Comparison of ENCODE assay signal across 7 cellular contexts in genomic region chr1:150624134-150624533, GRCh38. TPM values are rescaled to one million over a fixed set of nuclear protein-coding genes. Genes with fewer than 3 reads are reported as not detected.
DNase-seq lines count a peak whose midpoint lies in the region; ATAC-seq, FAIRE-seq and TF ChIP-seq lines count a peak whose summit lies in the region.
"Not testable (repeated sequence)": the region's sequence is repeated elsewhere in the genome, so short reads cannot be mapped to it uniquely, and the experiment has no call there.

No MANE protein-coding gene starts in this region.

- not testable (repeated sequence) for H3K4me3 Mint-ChIP-seq in H9, T-helper 17 cell
- H3K4me3 Mint-ChIP-seq in activated T-cell treated with anti-CD3 and anti-CD28 coated beads, Interleukin-2, amount 50 U/mL, for 72 hours = peak overlapping the region in 1 of 2 donors; percentile 71
- peak overlapping the region; percentile 6 for H3K4me3 Mint-ChIP-seq in stimulated activated effector memory CD8-positive, alpha-beta T cell treated with anti-CD3 and anti-CD28 coated beads, Interleukin-12 subunit alpha, Interleukin-12 subunit beta, amount 100 ng/mL, for 72 hours

- not testable (repeated sequence) for H3K27me3 Mint-ChIP-seq in H9 (ENCODE audit: low read depth); T-helper 17 cell; activated T-cell treated with anti-CD3 and anti-CD28 coated beads, Interleukin-2, amount 50 U/mL, for 72 hours (ENCODE audit: low read depth)

- not testable (repeated sequence) for H3K23ac ChIP-seq in H9 (ENCODE audit: insufficient read length, low read depth, low read length); mesenchymal stem cell (ENCODE audit: low read length in 2 of 2)

- not testable (repeated sequence) for H3K27ac ChIP-seq in H9 (ENCODE audit: insufficient read length, low read depth, low read length); K562 (ENCODE audit: extremely low read depth, low read depth, low read length); mesenchymal stem cell (ENCODE audit: low read length, poor library complexity, severe bottlenecking)

- not testable (repeated sequence) for H4K91ac ChIP-seq in H9 (ENCODE audit: insufficient read length, low read depth, low read length); mesenchymal stem cell (ENCODE audit: low read length)

- CTCF ChIA-PET in K562 (lab: Yijun Ruan, JAX; ENCODE audit: low intra/inter-chr PET ratio) = not testable (repeated sequence)

- POLR2A ChIA-PET in K562 (lab: Yijun Ruan, JAX) = interaction anchor here (0.6 to 1.4 kb wide), 6 partner anchors 44 to 358 kb away, joined by 3 to 7 read pairs (median 3); partner anchors contain the start of genes ANXA9, GOLPH3L and MCL1

- H3K9ac ChIP-seq in H9 (ENCODE audit: extremely low read depth, insufficient read length, low read length); K562 (ENCODE audit: insufficient read depth in 1 of 2, low read depth in 2 of 2, low read length in 2 of 2): not testable (repeated sequence)
- peak overlapping the region; percentile 27 for H3K9ac ChIP-seq in mesenchymal stem cell (ENCODE audit: low read length)

- H3K4me1 ChIP-seq in H9 (ENCODE audit: insufficient read depth, low read length); mesenchymal stem cell (ENCODE audit: control insufficient read depth, insufficient read depth, low read depth, low read length): not testable (repeated sequence)
- peaks cover 28 to 50% of the 10 kb centered on the region in 2 experiments for H3K4me1 ChIP-seq in K562 (replicated peaks in 1 of 2; ENCODE audit: control insufficient read depth in 2 of 2, insufficient read depth in 2 of 2, low read length in 2 of 2)

- peak overlapping the region in 2 of 3 experiments; percentile 21 to 53; a peak in 4 of 7 replicates for H3K27ac Mint-ChIP-seq in H9
- peak overlapping the region; percentile 78 for H3K27ac Mint-ChIP-seq in T-helper 17 cell
- H3K27ac Mint-ChIP-seq in activated T-cell treated with anti-CD3 and anti-CD28 coated beads, Interleukin-2, amount 50 U/mL, for 72 hours = peak overlapping the region; percentile 92
- H3K27ac Mint-ChIP-seq in stimulated activated effector memory CD8-positive, alpha-beta T cell treated with anti-CD3 and anti-CD28 coated beads, Interleukin-12 subunit alpha, Interleukin-12 subunit beta, amount 100 ng/mL, for 72 hours = peak overlapping the region; percentile 91

- not testable (repeated sequence) for H4K20me1 ChIP-seq in H9 (ENCODE audit: control insufficient read depth, insufficient read depth, insufficient read length); K562 (replicated peaks; ENCODE audit: control insufficient read depth, insufficient read depth, low read length)

- H3K79me2 ChIP-seq in H9 (ENCODE audit: insufficient read depth, low read length) (peaks cover 10% of the 10 kb centered on the region; the same call in 1 of the 2 replicates), K562 (ENCODE audit: control insufficient read depth, insufficient read depth, low read length) (peaks cover 50% of the 10 kb centered on the region)

- H3K79me1 ChIP-seq in H9 (ENCODE audit: insufficient read depth, low read depth, low read length, poor library complexity, severe bottlenecking) = not testable (repeated sequence)
- H3K79me1 ChIP-seq in mesenchymal stem cell (replicated peaks; ENCODE audit: low read length, poor library complexity, severe bottlenecking) = peaks cover 20% of the 10 kb centered on the region

- H3K9me3 ChIP-seq in H9 (ENCODE audit: control insufficient read depth, low read depth, low read length); T-helper 17 cell (ENCODE audit: control insufficient read depth, low read length, poor library complexity, severe bottlenecking); K562 (replicated peaks; ENCODE audit: control insufficient read depth, insufficient read depth, low read depth, low read length); mesenchymal stem cell (ENCODE audit: control insufficient read depth, low read length): not testable (repeated sequence)

- H3K4me1 Mint-ChIP-seq in H9 (peaks cover 12 to 22% of the 10 kb centered on the region in 2 experiments), T-helper 17 cell (peaks cover 44% of the 10 kb centered on the region)
- peaks cover 86% of the 10 kb centered on the region for H3K4me1 Mint-ChIP-seq in activated T-cell treated with anti-CD3 and anti-CD28 coated beads, Interleukin-2, amount 50 U/mL, for 72 hours (ENCODE audit: low read depth)
- peaks cover 71% of the 10 kb centered on the region for H3K4me1 Mint-ChIP-seq in stimulated activated effector memory CD8-positive, alpha-beta T cell treated with anti-CD3 and anti-CD28 coated beads, Interleukin-12 subunit alpha, Interleukin-12 subunit beta, amount 100 ng/mL, for 72 hours

- TF ChIP-seq POLR2A in K562 (conservative IDR thresholded peaks at IDR 0.05) = 0 out of 2 replicates have a peak, but pooled peaks have one; percentile 26

- BruUV-seq in K562 (replicated peaks; lab: Mats Ljungman, UMichigan) = not testable (repeated sequence)

- not testable (repeated sequence) for ATAC-seq in T-helper 17 cell; activated T-cell treated with anti-CD3 and anti-CD28 coated beads, Interleukin-2, amount 50 U/mL, for 72 hours (replicated peaks in 1 of 2); K562; stimulated activated effector memory CD8-positive, alpha-beta T cell treated with anti-CD3 and anti-CD28 coated beads, Interleukin-12 subunit alpha, Interleukin-12 subunit beta, amount 100 ng/mL, for 72 hours
- ATAC-seq in esophagus mucosa = peak; percentile 84

- not testable (repeated sequence) for H2BK15ac ChIP-seq in H9 (ENCODE audit: low read depth, low read length); mesenchymal stem cell (ENCODE audit: low read depth, poor library complexity, severe bottlenecking)

- not testable (repeated sequence) for H3K18ac ChIP-seq in H9 (ENCODE audit: insufficient read length, low read depth, low read length); mesenchymal stem cell (ENCODE audit: low read depth in 1 of 2, low read length in 2 of 2)

- not testable (repeated sequence) for H2BK20ac ChIP-seq in H9 (ENCODE audit: low read depth, low read length, poor library complexity, severe bottlenecking)

- H3K23me2 ChIP-seq in H9 (ENCODE audit: insufficient read length, low read depth, low read length, poor library complexity, severe bottlenecking) = not testable (repeated sequence)

- H2AFZ ChIP-seq in H9 (ENCODE audit: low read length); K562 (ENCODE audit: low read depth, low read length); mesenchymal stem cell (ENCODE audit: low read depth, low read length): not testable (repeated sequence)

- H2BK5ac ChIP-seq in H9 (ENCODE audit: insufficient read length, low read length); mesenchymal stem cell (ENCODE audit: low read depth, low read length, poor library complexity, severe bottlenecking): not testable (repeated sequence)

- TF ChIP-seq CTCF in H9 (conservative IDR thresholded peaks at IDR 0.05); K562 (IDR thresholded peaks at IDR 0.05 in 2 of 3, conservative IDR thresholded peaks at IDR 0.05 in 1 of 3; ENCODE audit: insufficient read depth in 2 of 3, low read depth in 1 of 3, low read length in 3 of 3): not testable (repeated sequence)

- in situ Hi-C loops in K562 (cut with MboI) = not testable (repeated sequence)

- H3K4ac ChIP-seq in H9 (ENCODE audit: low read depth, low read length); mesenchymal stem cell (ENCODE audit: low read depth in 1 of 2, low read length in 2 of 2): not testable (repeated sequence)

- WGBS in H9 (ENCODE audit: extremely low coverage, insufficient read length, low lambda C conversion rate) = no CpG with 5 or more reads among the region's 1 CpG
- WGBS in K562 (ENCODE audit: insufficient coverage, low coverage, missing lambda C conversion rate) = 57% methylated on average over 1 of the region's 1 CpG
- WGBS in mesenchymal stem cell = no CpG with 5 or more reads among the region's 1 CpG

- not testable (repeated sequence) for H2BK120ac ChIP-seq in H9 (ENCODE audit: low read depth, low read length, poor library complexity, severe bottlenecking); mesenchymal stem cell (ENCODE audit: low read depth, low read length)

- not testable (repeated sequence) for H3T11ph ChIP-seq in H9 (ENCODE audit: low read length)

- intact Hi-C loops in K562 (cut with micrococcal nuclease) = loop anchor here (10.0 kb wide), 2 partner anchors 139 to 301 kb away; partner anchors contain the start of genes SETDB1 and TARS2

- H3K36me3 Mint-ChIP-seq in H9 (ENCODE audit: insufficient read depth in 1 of 3, low read depth in 3 of 3) = peaks cover 60 to 92% (median 79%) of the 10 kb centered on the region in 3 experiments
- not testable (repeated sequence) for H3K36me3 Mint-ChIP-seq in T-helper 17 cell (ENCODE audit: low read depth); stimulated activated effector memory CD8-positive, alpha-beta T cell treated with anti-CD3 and anti-CD28 coated beads, Interleukin-12 subunit alpha, Interleukin-12 subunit beta, amount 100 ng/mL, for 72 hours
- peaks cover 27 to 47% of the 10 kb centered on the region in 2 donors for H3K36me3 Mint-ChIP-seq in activated T-cell treated with anti-CD3 and anti-CD28 coated beads, Interleukin-2, amount 50 U/mL, for 72 hours (ENCODE audit: insufficient read depth in 2 of 2)

- not testable (repeated sequence) for H2BK12ac ChIP-seq in H9 (ENCODE audit: insufficient read length, low read depth, low read length); mesenchymal stem cell (ENCODE audit: low read length in 2 of 2)

- not testable (repeated sequence) for H4K8ac ChIP-seq in H9 (replicated peaks; ENCODE audit: insufficient read length, low read depth, low read length); mesenchymal stem cell (ENCODE audit: low read length)

- TF ChIP-seq RAD21 in K562 (CRISPR knock-in tag; conservative IDR thresholded peaks at IDR 0.05 in 1 of 2, IDR thresholded peaks at IDR 0.05 in 1 of 2) = not testable (repeated sequence)

- H3K4me3 ChIP-seq in K562; mesenchymal stem cell (ENCODE audit: insufficient read depth in 1 of 2, low read depth in 1 of 2, low read length in 2 of 2): not testable (repeated sequence)

- H3K36me3 ChIP-seq in K562 (ENCODE audit: control insufficient read depth, insufficient read depth, low read length) = peaks cover 79% of the 10 kb centered on the region
- H3K36me3 ChIP-seq in mesenchymal stem cell (ENCODE audit: control insufficient read depth in 1 of 2, insufficient read depth in 2 of 2, low read depth in 1 of 2, low read length in 2 of 2) = peaks cover 25 to 66% of the 10 kb centered on the region in 2 experiments

- not testable (repeated sequence) for H3K27me3 ChIP-seq in H9 (ENCODE audit: insufficient read depth, low read length); K562 (ENCODE audit: control insufficient read depth in 2 of 2, insufficient read depth in 2 of 2, low read length in 2 of 2); mesenchymal stem cell (ENCODE audit: control insufficient read depth in 1 of 2, insufficient read depth in 1 of 2, low read length in 2 of 2)

- not testable (repeated sequence) for DNase-seq in H9; T-helper 17 cell; activated T-cell treated with anti-CD3 and anti-CD28 coated beads, Interleukin-2, amount 50 U/mL, for 72 hours; K562 (ENCODE audit: extremely low read depth in 1 of 4, low spot score in 3 of 4); mesenchymal stem cell; stimulated activated effector memory CD8-positive, alpha-beta T cell treated with anti-CD3 and anti-CD28 coated beads, Interleukin-12 subunit alpha, Interleukin-12 subunit beta, amount 100 ng/mL, for 72 hours (ENCODE audit: low spot score in 2 of 2)

- H3K56ac ChIP-seq in H9 (ENCODE audit: insufficient read length, low read depth, low read length) = not testable (repeated sequence)

- H3K9me3 Mint-ChIP-seq in H9; activated T-cell treated with anti-CD3 and anti-CD28 coated beads, Interleukin-2, amount 50 U/mL, for 72 hours; stimulated activated effector memory CD8-positive, alpha-beta T cell treated with anti-CD3 and anti-CD28 coated beads, Interleukin-12 subunit alpha, Interleukin-12 subunit beta, amount 100 ng/mL, for 72 hours: not testable (repeated sequence)

- H3K4me2 ChIP-seq in H9 (ENCODE audit: insufficient read depth, insufficient read length, low read length); K562 (ENCODE audit: insufficient read depth, low read length); mesenchymal stem cell (ENCODE audit: low read length, poor library complexity, severe bottlenecking): not testable (repeated sequence)

- FAIRE-seq in K562 (lab: Jason Lieb, UNC) = not testable (repeated sequence)

- H3K14ac ChIP-seq in H9 (ENCODE audit: insufficient read depth, low read length); mesenchymal stem cell (ENCODE audit: low read length in 2 of 2): not testable (repeated sequence)

- H4K5ac ChIP-seq in H9 (ENCODE audit: insufficient read length, low read depth, low read length) = not testable (repeated sequence)

- not testable (repeated sequence) for TF ChIP-seq EP300 in K562 (IDR thresholded peaks at IDR 0.05; ENCODE audit: low read length)

- H2AK5ac ChIP-seq in H9 (ENCODE audit: insufficient read length, low read length); mesenchymal stem cell (ENCODE audit: low read length, severe bottlenecking): not testable (repeated sequence)

- H3K9me1 ChIP-seq in K562 (ENCODE audit: control insufficient read depth, insufficient read depth, low read length) = not testable (repeated sequence)

RNA-seq across cellular contexts. Expression of gene ENSA, which starts 5.3 kb away (rescaled TPM):
- 212 and 218 TPM in 2 replicates for total RNA-seq in H9 (2021)
- total RNA-seq in T-helper 17 cell = 100 to 1,000 TPM; 152 to 173 TPM
- 100 to 1,000 TPM; 178 to 203 TPM for total RNA-seq in activated T-cell treated with anti-CD3 and anti-CD28 coated beads, Interleukin-2, amount 50 U/mL, for 72 hours
- 86.7 and 153 TPM in 2 replicates for total RNA-seq in K562 (2011; cell fraction: chromatin; rRNA removed; ENCODE audit: low replicate concordance)
- 54.7 and 57.9 TPM in 2 replicates for total RNA-seq in K562 (2011; cell fraction: nucleolus; rRNA removed)
- total RNA-seq in K562 (2011; cell fraction: nucleoplasm; rRNA removed) = 124 and 201 TPM in 2 replicates
- 147 and 163 TPM in 2 replicates for total RNA-seq in K562 (2014; rRNA removed)
- 196 and 198 TPM in 2 replicates for total RNA-seq in K562 (2014; rRNA removed; fragmentation: Illumina TruSeq; extraction: Trizol)
- 183 and 188 TPM in 2 replicates for total RNA-seq in K562 (2015; rRNA removed; fragmentation: Illumina TruSeq; extraction: Trizol)
- total RNA-seq in K562 (2021) = 203 and 219 TPM in 2 replicates
- 133 and 156 TPM in 2 replicates for polyA plus RNA-seq in K562 (2011; rRNA removed)
- 116 and 118 TPM in 2 replicates for polyA plus RNA-seq in K562 (2011; cell fraction: cytosol; rRNA removed)
- 47.5 and 50.4 TPM in 2 replicates for polyA plus RNA-seq in K562 (2011; cell fraction: nucleus; rRNA removed)
- polyA plus RNA-seq in K562 (2012) = 174 and 197 TPM in 2 replicates
- 565 and 605 TPM in 2 replicates for polyA plus RNA-seq in K562 (2014; fragmentation: Illumina TruSeq; extraction: Trizol)
- polyA plus RNA-seq in K562 (2014; fragmentation: Nextera tagmentation; extraction: Ambion mirVana) = 10 to 100 TPM; 68.1 to 93.9 TPM
- 197 and 354 TPM in 2 replicates for polyA plus RNA-seq in K562 (2014; rRNA removed)
- polyA minus RNA-seq in K562 (2011; rRNA and poly(A)+ RNA removed) = 60.6 and 80.0 TPM in 2 replicates
- polyA minus RNA-seq in K562 (2011; cell fraction: cytosol; rRNA and poly(A)+ RNA removed) = 32.9 and 35.0 TPM in 2 replicates
- 22.9 and 51.1 TPM in 2 replicates for polyA minus RNA-seq in K562 (2011; cell fraction: nucleus; rRNA and poly(A)+ RNA removed)
- total RNA-seq in esophagus mucosa = 329 TPM
- polyA plus RNA-seq in mesenchymal stem cell (2013, experiment 1 of 2) = 71.3 TPM
- 71.6 TPM for polyA plus RNA-seq in mesenchymal stem cell (2013, experiment 2 of 2)

RNA-seq across cellular contexts. Expression of gene MCL1, which starts 44.7 kb away (rescaled TPM):
- total RNA-seq in H9 (2021) (247 and 250 TPM in 2 replicates), T-helper 17 cell (1,000 to 10,000 TPM in 1 of 2 donors, 100 to 1,000 TPM in 1; 776 to 1,091 TPM), K562 (2014; rRNA removed) (129 and 138 TPM in 2 replicates), K562 (2014; rRNA removed; fragmentation: Illumina TruSeq; extraction: Trizol) (153 and 184 TPM in 2 replicates), K562 (2015; rRNA removed; fragmentation: Illumina TruSeq; extraction: Trizol) (109 and 120 TPM in 2 replicates), K562 (2021) (200 and 224 TPM in 2 replicates), esophagus mucosa (169 TPM)
- total RNA-seq in activated T-cell treated with anti-CD3 and anti-CD28 coated beads, Interleukin-2, amount 50 U/mL, for 72 hours = 100 to 1,000 TPM; 373 to 495 TPM
- 200 and 281 TPM in 2 replicates for total RNA-seq in K562 (2011; cell fraction: chromatin; rRNA removed; ENCODE audit: low replicate concordance)
- total RNA-seq in K562 (2011; cell fraction: nucleolus; rRNA removed) = 147 and 148 TPM in 2 replicates
- 206 and 295 TPM in 2 replicates for total RNA-seq in K562 (2011; cell fraction: nucleoplasm; rRNA removed)
- polyA plus RNA-seq in K562 (2011; rRNA removed) (144 and 222 TPM in 2 replicates), K562 (2014; fragmentation: Illumina TruSeq; extraction: Trizol) (147 and 158 TPM in 2 replicates), K562 (2014; fragmentation: Nextera tagmentation; extraction: Ambion mirVana) (10 to 100 TPM; 27.1 to 31.0 TPM), K562 (2014; rRNA removed) (131 and 143 TPM in 2 replicates)
- polyA plus RNA-seq in K562 (2011; cell fraction: cytosol; rRNA removed) = 86.7 and 94.2 TPM in 2 replicates
- 179 and 244 TPM in 2 replicates for polyA plus RNA-seq in K562 (2011; cell fraction: nucleus; rRNA removed)
- 139 and 140 TPM in 2 replicates for polyA plus RNA-seq in K562 (2012)
- polyA minus RNA-seq in K562 (2011; rRNA and poly(A)+ RNA removed) = 221 and 238 TPM in 2 replicates
- polyA minus RNA-seq in K562 (2011; cell fraction: cytosol; rRNA and poly(A)+ RNA removed) = 104 and 109 TPM in 2 replicates
- polyA minus RNA-seq in K562 (2011; cell fraction: nucleus; rRNA and poly(A)+ RNA removed) = 141 and 172 TPM in 2 replicates
- 229 TPM for polyA plus RNA-seq in mesenchymal stem cell (2013, experiment 1 of 2)
- 224 TPM for polyA plus RNA-seq in mesenchymal stem cell (2013, experiment 2 of 2)

Comparison
In these comparisons a context has a peak if more than half of its experiments do, and no peak if none do; other contexts are left out.
1. H3K27ac Mint-ChIP-seq: peak in every context shown above with its lines; median percentile 92 in activated T-cell treated with anti-CD3 and anti-CD28 coated beads, Interleukin-2, amount 50 U/mL, for 72 hours; 91 in stimulated activated effector memory CD8-positive, alpha-beta T cell treated with anti-CD3 and anti-CD28 coated beads, Interleukin-12 subunit alpha, Interleukin-12 subunit beta, amount 100 ng/mL, for 72 hours; 78 in T-helper 17 cell; 37 in H9.